In genomic region chr3:147872568-147872967, GRCh38 we compare ENCODE assay signal across 20 cellular contexts.
"Had no signal": no experiment of that assay in that cellular context is flagged by ENCODE, and none has a peak within 500 bp of the region (broad histone marks: within the 10 kb centered on the region; RNA-seq: fewer than 3 reads in every experiment).

No MANE protein-coding gene starts in this region.

- H3K4me1 Mint-ChIP-seq: neural progenitor cell had no signal

- H3K36me3 ChIP-seq: neural progenitor cell, ovary, suprapubic skin, thyroid gland had no signal

- ATAC-seq: foreskin keratinocyte; left colon; left ventricle myocardium superior; natural killer cell treated with Interleukin-12 subunit alpha and Interleukin-12 subunit beta and Interleukin-15 and Interleukin-18, amount 100 ng/mL, for 72 hours; right cardiac atrium; stimulated activated naive CD8-positive, alpha-beta T cell treated with anti-CD3 and anti-CD28 coated beads, Interleukin-15, Interleukin-2, amounts not matched to agents 100 U/mL and 50 U/mL, for 24 hours had no signal

- H3K27ac Mint-ChIP-seq: natural killer cell treated with Interleukin-12 subunit alpha and Interleukin-12 subunit beta and Interleukin-15 and Interleukin-18, amount 100 ng/mL, for 72 hours; neural progenitor cell; progenitor cell of endocrine pancreas; type B pancreatic cell had no signal

- H3K4me3 Mint-ChIP-seq: natural killer cell treated with Interleukin-12 subunit alpha and Interleukin-12 subunit beta and Interleukin-15 and Interleukin-18, amount 100 ng/mL, for 72 hours; neural progenitor cell; type B pancreatic cell had no signal

- H3K27me3 Mint-ChIP-seq: natural killer cell treated with Interleukin-12 subunit alpha and Interleukin-12 subunit beta and Interleukin-15 and Interleukin-18, amount 100 ng/mL, for 72 hours; progenitor cell of endocrine pancreas had no signal

- H3K9me3 ChIP-seq: ovary, suprapubic skin, thyroid gland had no signal

- H3K36me3 Mint-ChIP-seq: natural killer cell treated with Interleukin-12 subunit alpha and Interleukin-12 subunit beta and Interleukin-15 and Interleukin-18, amount 100 ng/mL, for 72 hours; type B pancreatic cell had no signal

- H3K4me3 ChIP-seq: lung, neural progenitor cell, ovary, suprapubic skin, thyroid gland had no signal

- H3K4me1 ChIP-seq: foreskin keratinocyte, neural progenitor cell, suprapubic skin, thyroid gland had no signal

- H3K27ac ChIP-seq: foreskin keratinocyte, neural progenitor cell, ovary, suprapubic skin, thyroid gland had no signal

- H3K9ac ChIP-seq: neural progenitor cell had no signal

- DNase-seq: dermis blood vessel endothelial cell; erythroblast; foreskin keratinocyte; left colon; left ventricle myocardium superior; mesenchymal stem cell; midbrain; nucleus accumbens; ovary; right cardiac atrium; small intestine; stimulated activated CD4-positive, alpha-beta T cell treated with anti-CD3 and anti-CD28 coated beads, Interleukin-12 subunit alpha, Interleukin-12 subunit beta, amount 100 ng/mL, for 4 hours; stimulated activated naive CD8-positive, alpha-beta T cell treated with anti-CD3 and anti-CD28 coated beads, Interleukin-15, Interleukin-2, amounts not matched to agents 100 U/mL and 50 U/mL, for 24 hours; thyroid gland had no signal

- H3K27me3 ChIP-seq: foreskin keratinocyte, neural progenitor cell, ovary, suprapubic skin, thyroid gland had no signal
